In genomic region chr15:72077950-72078349, GRCh38 we compare ENCODE assay signal across 28 cellular contexts. TPM values are rescaled to one million over a fixed set of nuclear protein-coding genes. Genes with fewer than 3 reads are reported as not detected.
DNase-seq lines count a peak whose midpoint lies in the region; ATAC-seq, FAIRE-seq and TF ChIP-seq lines count a peak whose summit lies in the region.
"Had no signal": no experiment of that assay in that cellular context is flagged by ENCODE, and none has a peak within 500 bp of the region (broad histone marks: within the 10 kb centered on the region; RNA-seq: fewer than 3 reads in every experiment).

No MANE protein-coding gene starts in this region.

- DNase-seq in HTR-8/SVneo (ENCODE audit: insufficient read length, low spot score): no peak
- DNase-seq in astrocyte of the hippocampus (ENCODE audit: low read depth, low spot score): peak; percentile 62
- DNase-seq in nephron progenitor cell: no peak
- DNase-seq in right lobe of liver: no peak
- no peak for DNase-seq in retina
- DNase-seq: ACHN; activated CD4-positive, alpha-beta T cell treated with anti-CD3 and anti-CD28 coated beads for 48 hours; effector CD4-positive, alpha-beta T cell; mesenchymal stem cell; NCI-H2029; NCI-H526; SHP77; small intestine; stimulated activated naive CD4-positive, alpha-beta T cell treated with Interleukin-2 at 50 U/mL for 16 hours; T1000; WERI-Rb-1 had no signal

- WGBS in right lobe of liver (ENCODE audit: insufficient coverage, low coverage, low lambda C conversion rate, missing lambda C conversion rate): 100% methylated on average over 1 of the region's 1 CpG

- H4K20me1 ChIP-seq in BLaER1: no peaks in the 10 kb centered on the region

- no peaks in the 10 kb centered on the region for H3K27me3 ChIP-seq in BLaER1
- no peaks in the 10 kb centered on the region for H3K27me3 ChIP-seq in right lobe of liver
- H3K27me3 ChIP-seq: neural progenitor cell, suprapubic skin had no signal

- H3K4me2 ChIP-seq in BLaER1: peak overlapping the region; percentile 67
- H3K4me2 ChIP-seq: neural progenitor cell had no signal

- H3K9ac ChIP-seq in BLaER1: no peak overlapping the region
- H3K9ac ChIP-seq: neural progenitor cell, parathyroid adenoma had no signal

- H3K4me1 ChIP-seq in BLaER1: peaks cover 38% of the 10 kb centered on the region
- H3K4me1 ChIP-seq in right lobe of liver: no peaks in the 10 kb centered on the region
- H3K4me1 ChIP-seq: neural progenitor cell, parathyroid adenoma, suprapubic skin had no signal

- ATAC-seq in GM21576 (IDR thresholded peaks at IDR 0.05; ENCODE audit: unreplicated experiment) (no peak), right lobe of liver (no peak)
- ATAC-seq: activated naive CD4-positive, alpha-beta T cell treated with anti-CD3 and anti-CD28 coated beads, Interleukin-2, amount 50 U/mL, for 72 hours; left lobe of liver; Panc1 had no signal

- H3K36me3 ChIP-seq in BLaER1 (no peaks in the 10 kb centered on the region), right lobe of liver (no peaks in the 10 kb centered on the region)
- H3K36me3 ChIP-seq: neural progenitor cell, suprapubic skin, WERI-Rb-1 had no signal

- peak; percentile 9 for FAIRE-seq in HTR-8/SVneo (lab: Jason Lieb, UNC)
- FAIRE-seq: bronchial epithelial cell, colon, G401.6, islet of Langerhans, small intestine had no signal

- H3K27me3 Mint-ChIP-seq in nephron progenitor cell (ENCODE audit: low read depth, poor library complexity): peaks cover 4% of the 10 kb centered on the region

- H3K9me3 ChIP-seq in BLaER1 (peaks cover 2% of the 10 kb centered on the region; the same call in 1 of the 2 replicates), right lobe of liver (no peaks in the 10 kb centered on the region)
- H3K9me3 ChIP-seq: suprapubic skin had no signal

- no peak for TF ChIP-seq POLR2A in right lobe of liver (IDR thresholded peaks at IDR 0.05)

- TF ChIP-seq CTCF in nephron progenitor cell (IDR thresholded peaks at IDR 0.05) (no peak), right lobe of liver (IDR thresholded peaks at IDR 0.05) (no peak)

- no peak overlapping the region for H3K4me3 Mint-ChIP-seq in nephron progenitor cell
- H3K4me3 Mint-ChIP-seq: neural progenitor cell had no signal

- intact Hi-C loops in right lobe of liver (cut with DNase I): no loop called here

- peaks cover 5% of the 10 kb centered on the region for H3K36me3 Mint-ChIP-seq in nephron progenitor cell (ENCODE audit: low read depth)
- H3K36me3 Mint-ChIP-seq: activated naive CD4-positive, alpha-beta T cell treated with anti-CD3 and anti-CD28 coated beads, Interleukin-2, amount 50 U/mL, for 72 hours; neural progenitor cell had no signal

- H3K4me3 ChIP-seq in BLaER1 (no peak overlapping the region), right lobe of liver (no peak overlapping the region)
- H3K4me3 ChIP-seq: neural progenitor cell, suprapubic skin had no signal

- peak overlapping the region; percentile 19 for H3K27ac Mint-ChIP-seq in nephron progenitor cell
- H3K27ac Mint-ChIP-seq: neural progenitor cell had no signal

- H3K27ac ChIP-seq in BLaER1 (peak overlapping the region; percentile 46; the same call in 1 of the 2 replicates), right lobe of liver (no peak overlapping the region)
- H3K27ac ChIP-seq: neural progenitor cell, parathyroid adenoma, suprapubic skin, WERI-Rb-1 had no signal

- H3K4me1 Mint-ChIP-seq in nephron progenitor cell: no peaks in the 10 kb centered on the region
- H3K4me1 Mint-ChIP-seq: neural progenitor cell had no signal

- H3K9me3 Mint-ChIP-seq in nephron progenitor cell: peaks cover under 1% of the 10 kb centered on the region

RNA-seq across cellular contexts. Expression of gene MYO9A, which starts 40.0 kb away (rescaled TPM):
- total RNA-seq in right lobe of liver: 10 to 100 TPM in 2 of 6 experiments, 1 to 10 TPM in 4; 5.6 to 10.4 (median 8.5) TPM

RNA-seq across cellular contexts. Expression of gene SENP8, which starts 40.3 kb away (rescaled TPM):
- total RNA-seq in right lobe of liver: 1 to 10 TPM in 3 of 6 experiments, under 1 TPM in 3; 0.61 to 2.6 (median 1.0) TPM
